Comparison of ENCODE assay signal across 9 cellular contexts in the genomic region with DNA sequence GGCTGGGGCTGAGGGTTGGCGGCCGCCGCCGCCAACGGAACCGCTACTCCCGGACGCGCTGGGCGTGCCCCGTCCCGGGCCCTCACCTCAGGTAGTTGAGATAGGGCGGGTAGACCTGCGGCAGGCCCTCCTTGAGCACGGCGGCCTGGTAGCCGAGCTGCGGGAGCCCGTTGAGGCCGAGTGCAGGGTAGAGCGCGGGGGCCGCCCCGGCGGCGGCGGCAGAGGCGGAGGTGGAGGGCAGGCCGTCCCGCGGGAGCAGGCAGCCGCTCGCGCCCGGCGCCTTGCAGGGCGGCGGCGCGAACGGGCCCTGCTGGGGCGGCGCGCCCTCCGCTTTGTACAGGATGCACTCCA.
A peak's percentile ranks its signal among the peaks of the same experiment; 100 is the strongest.
DNase-seq lines count a peak whose midpoint lies in the region; ATAC-seq and TF ChIP-seq lines count a peak whose summit lies in the region.
"Had no signal": no experiment of that assay in that cellular context is flagged by ENCODE, and none has a peak within 500 bp of the region (broad histone marks: within the 10 kb centered on the region; RNA-seq: fewer than 3 reads in every experiment).

No MANE protein-coding gene starts in this region.

- H3K4me3 Mint-ChIP-seq in T-helper 2 cell treated with Interferon-gamma antibody and Interleukin-4, amounts not matched to agents 5 μg/mL and 100 μg/mL, for 36 hours: no peak overlapping the region

- DNase-seq in 8988T: peak; percentile 23
- peak; percentile 20 for DNase-seq in HuH-7.5 (ENCODE audit: low spot score)
- no peak for DNase-seq in fibroblast of pulmonary artery (ENCODE audit: low read depth)
- DNase-seq in NCI-H1092 (lab: John Stamatoyannopoulos, UW): no peak
- no peak for DNase-seq in NCI-H82 treated with DMSO at 0.1 percent for 48 hours (lab: John Stamatoyannopoulos, UW; ENCODE audit: unreplicated experiment)
- DNase-seq in T-helper 2 cell treated with Interferon-gamma antibody and Interleukin-4, amounts not matched to agents 5 μg/mL and 100 μg/mL, for 36 hours (ENCODE audit: low spot score): no peak
- DNase-seq: stimulated activated CD8-positive, alpha-beta memory T cell treated with anti-CD3 and anti-CD28 coated beads, Interleukin-4, amount 100 ng/mL, for 48 hours had no signal

- H3K4me1 Mint-ChIP-seq in T-helper 2 cell treated with Interferon-gamma antibody and Interleukin-4, amounts not matched to agents 5 μg/mL and 100 μg/mL, for 36 hours (ENCODE audit: low read depth): no peaks in the 10 kb centered on the region

- peaks cover 5% of the 10 kb centered on the region for H3K27me3 ChIP-seq in muscle layer of duodenum (ENCODE audit: low read depth, low read length)

- H3K36me3 ChIP-seq in muscle layer of duodenum (ENCODE audit: control insufficient read depth in 1 of 2, insufficient read depth in 2 of 2, low read length in 2 of 2): no peaks in the 10 kb centered on the region

- peaks cover 29% of the 10 kb centered on the region for H3K27me3 Mint-ChIP-seq in T-helper 2 cell treated with Interferon-gamma antibody and Interleukin-4, amounts not matched to agents 5 μg/mL and 100 μg/mL, for 36 hours (ENCODE audit: low read depth)

- H3K9me3 ChIP-seq in muscle layer of duodenum (ENCODE audit: control insufficient read depth in 1 of 2, low read length in 2 of 2): no peaks in the 10 kb centered on the region

- no peak overlapping the region for H3K27ac ChIP-seq in muscle layer of duodenum (ENCODE audit: low read length)

- no peaks in the 10 kb centered on the region for H3K36me3 Mint-ChIP-seq in T-helper 2 cell treated with Interferon-gamma antibody and Interleukin-4, amounts not matched to agents 5 μg/mL and 100 μg/mL, for 36 hours (ENCODE audit: low read depth)

- H3K9me3 Mint-ChIP-seq in T-helper 2 cell treated with Interferon-gamma antibody and Interleukin-4, amounts not matched to agents 5 μg/mL and 100 μg/mL, for 36 hours: no peaks in the 10 kb centered on the region

- H3K27ac Mint-ChIP-seq in T-helper 2 cell treated with Interferon-gamma antibody and Interleukin-4, amounts not matched to agents 5 μg/mL and 100 μg/mL, for 36 hours: no peak overlapping the region

- no peak for TF ChIP-seq CTCF in fibroblast of pulmonary artery (IDR thresholded peaks at IDR 0.05; ENCODE audit: low read length, missing control alignments)

- H3K4me1 ChIP-seq in muscle layer of duodenum (ENCODE audit: control insufficient read depth in 1 of 2, insufficient read depth in 2 of 2, low read length in 2 of 2): peaks cover 0 to 5% of the 10 kb centered on the region in 2 donors

- ATAC-seq in HG02870 (IDR thresholded peaks at IDR 0.05; ENCODE audit: unreplicated experiment): no peak

- peak overlapping the region; percentile 49 for H3K4me3 ChIP-seq in fibroblast of pulmonary artery (replicated peaks; ENCODE audit: low read depth, low read length)
- H3K4me3 ChIP-seq in muscle layer of duodenum (ENCODE audit: low read depth in 1 of 2, low read length in 2 of 2): peak overlapping the region; percentile 43 to 88

Comparison
In these comparisons a context has a peak if more than half of its experiments do, and no peak if none do; other contexts are left out.
1. DNase-seq: peak in 8988T (single experiment) and HuH-7.5 (single experiment); none in fibroblast of pulmonary artery (single experiment), NCI-H1092 (single experiment), NCI-H82 treated with DMSO at 0.1 percent for 48 hours (single experiment) and T-helper 2 cell treated with Interferon-gamma antibody and Interleukin-4, amounts not matched to agents 5 μg/mL and 100 μg/mL, for 36 hours (single experiment).